ENCODE assay signal across 10 cellular contexts in genomic region chr2:165357758-165358157, GRCh38.
DNase-seq lines count a peak whose midpoint lies in the region; ATAC-seq, FAIRE-seq and TF ChIP-seq lines count a peak whose summit lies in the region.
"Had no signal": no experiment of that assay in that cellular context is flagged by ENCODE, and none has a peak within 500 bp of the region (broad histone marks: within the 10 kb centered on the region; RNA-seq: fewer than 3 reads in every experiment).

No MANE protein-coding gene starts in this region.

- TF ChIP-seq POLR2A in endothelial cell of umbilical vein (IDR thresholded peaks at IDR 0.05; ENCODE audit: low read depth, low read length) (no peak), prostate gland (IDR thresholded peaks at IDR 0.05) (no peak)

- no peaks in the 10 kb centered on the region for H3K79me2 ChIP-seq in endothelial cell of umbilical vein (ENCODE audit: control insufficient read depth, insufficient read depth, low read length)

- no peak overlapping the region for H2AFZ ChIP-seq in endothelial cell of umbilical vein (ENCODE audit: low read depth, low read length)

- peaks cover 4% of the 10 kb centered on the region for H3K4me1 Mint-ChIP-seq in progenitor cell of endocrine pancreas (ENCODE audit: low read depth)
- no peaks in the 10 kb centered on the region for H3K4me1 Mint-ChIP-seq in activated T-cell treated with anti-CD3 and anti-CD28 coated beads, Interleukin-2, amount 50 U/mL, for 72 hours (ENCODE audit: low read depth)
- H3K4me1 Mint-ChIP-seq: memory B cell had no signal

- no peak overlapping the region for H3K27ac Mint-ChIP-seq in progenitor cell of endocrine pancreas
- no peak overlapping the region for H3K27ac Mint-ChIP-seq in activated T-cell treated with anti-CD3 and anti-CD28 coated beads, Interleukin-2, amount 50 U/mL, for 72 hours
- H3K27ac Mint-ChIP-seq: memory B cell had no signal

- TF ChIP-seq CTCF in endothelial cell of umbilical vein (IDR thresholded peaks at IDR 0.05; ENCODE audit: extremely low read depth in 1 of 2, insufficient read depth in 1 of 2, low read depth in 1 of 2, low read length in 2 of 2): no peak
- TF ChIP-seq CTCF in progenitor cell of endocrine pancreas (IDR thresholded peaks at IDR 0.05; ENCODE audit: unreplicated experiment): no peak
- TF ChIP-seq CTCF in prostate gland (IDR thresholded peaks at IDR 0.05): no peak

- no peak overlapping the region for H3K4me2 ChIP-seq in endothelial cell of umbilical vein (ENCODE audit: insufficient read depth, low read length)

- H3K9ac ChIP-seq in endothelial cell of umbilical vein (replicated peaks; ENCODE audit: extremely low read depth, insufficient read depth, low read length): no peak overlapping the region

- no peak overlapping the region for H3K27ac ChIP-seq in endothelial cell of umbilical vein (ENCODE audit: insufficient read depth, low read depth, low read length)
- H3K27ac ChIP-seq in prostate gland: no peak overlapping the region

- no peaks in the 10 kb centered on the region for H3K9me3 Mint-ChIP-seq in progenitor cell of endocrine pancreas (ENCODE audit: low read depth)
- no peaks in the 10 kb centered on the region for H3K9me3 Mint-ChIP-seq in activated T-cell treated with anti-CD3 and anti-CD28 coated beads, Interleukin-2, amount 50 U/mL, for 72 hours
- H3K9me3 Mint-ChIP-seq: memory B cell had no signal

- POLR2A ChIA-PET in endothelial cell of umbilical vein (lab: Charles Lee): no interaction called here

- dilution Hi-C loops in endothelial cell of umbilical vein (cut with MboI; ENCODE audit: extremely low pct_ligation_motif_present, low sequenced_read_pairs): no loop called here

- H3K4me1 ChIP-seq in endothelial cell of umbilical vein (ENCODE audit: control insufficient read depth, extremely low read depth, insufficient read depth, low read length): no peaks in the 10 kb centered on the region
- no peaks in the 10 kb centered on the region for H3K4me1 ChIP-seq in prostate gland (replicated peaks)

- CTCF ChIA-PET in endothelial cell of umbilical vein (lab: Charles Lee): no interaction called here

- H3K27me3 Mint-ChIP-seq in progenitor cell of endocrine pancreas: no peaks in the 10 kb centered on the region
- H3K27me3 Mint-ChIP-seq in activated T-cell treated with anti-CD3 and anti-CD28 coated beads, Interleukin-2, amount 50 U/mL, for 72 hours (ENCODE audit: low read depth): no peaks in the 10 kb centered on the region
- H3K27me3 Mint-ChIP-seq: memory B cell had no signal

- H3K36me3 ChIP-seq in endothelial cell of umbilical vein (ENCODE audit: control insufficient read depth in 2 of 2, extremely low read depth in 1 of 2, insufficient read depth in 2 of 2, low read length in 2 of 2) (no peaks in the 10 kb centered on the region), prostate gland (no peaks in the 10 kb centered on the region)

- H3K27me3 ChIP-seq in endothelial cell of umbilical vein (ENCODE audit: control insufficient read depth in 2 of 2, insufficient read depth in 2 of 2, low read length in 2 of 2): no peaks in the 10 kb centered on the region
- H3K27me3 ChIP-seq in prostate gland (replicated peaks; ENCODE audit: insufficient read depth): no peaks in the 10 kb centered on the region

- DNase-seq in AG08395 (ENCODE audit: low spot score) (peak; percentile 36), endothelial cell of umbilical vein (ENCODE audit: low read depth, low spot score) (peak; percentile 53), progenitor cell of endocrine pancreas (ENCODE audit: low spot score, unreplicated experiment) (no peak), prostate gland (ENCODE audit: low spot score) (no peak)
- DNase-seq in activated T-cell treated with anti-CD3 and anti-CD28 coated beads, Interleukin-2, amount 50 U/mL, for 72 hours: no peak
- DNase-seq: MV-4-11 had no signal

- H3K9me3 ChIP-seq in endothelial cell of umbilical vein (replicated peaks; ENCODE audit: control insufficient read depth, insufficient read depth, low read length) (no peaks in the 10 kb centered on the region), prostate gland (no peaks in the 10 kb centered on the region)

- H4K20me1 ChIP-seq in endothelial cell of umbilical vein (replicated peaks; ENCODE audit: control insufficient read depth, extremely low read depth, insufficient read depth, low read length): no peaks in the 10 kb centered on the region

- H3K4me3 ChIP-seq in endothelial cell of umbilical vein (replicated peaks in 1 of 3; ENCODE audit: insufficient read depth in 1 of 3, low read depth in 1 of 3, low read length in 3 of 3): no peak overlapping the region
- H3K4me3 ChIP-seq in prostate gland: no peak overlapping the region

- no peaks in the 10 kb centered on the region for H3K9me1 ChIP-seq in endothelial cell of umbilical vein (replicated peaks; ENCODE audit: control insufficient read depth, extremely low read depth, insufficient read depth, low read length)

- no peak for FAIRE-seq in endothelial cell of umbilical vein (lab: Jason Lieb, UNC)

- H3K36me3 Mint-ChIP-seq in progenitor cell of endocrine pancreas (ENCODE audit: insufficient read depth): no peaks in the 10 kb centered on the region
- H3K36me3 Mint-ChIP-seq in activated T-cell treated with anti-CD3 and anti-CD28 coated beads, Interleukin-2, amount 50 U/mL, for 72 hours (ENCODE audit: insufficient read depth in 2 of 2): no peaks in the 10 kb centered on the region
- H3K36me3 Mint-ChIP-seq: memory B cell had no signal

- WGBS in prostate gland: 21% methylated on average over 2 of the region's 2 CpGs

- ATAC-seq in GM21381 (IDR thresholded peaks at IDR 0.05; ENCODE audit: unreplicated experiment) (peak; percentile 82), HG03520 (IDR thresholded peaks at IDR 0.05; ENCODE audit: unreplicated experiment) (peak; percentile 88), HG03045 (IDR thresholded peaks at IDR 0.05; ENCODE audit: unreplicated experiment) (no peak)
- ATAC-seq in activated T-cell treated with anti-CD3 and anti-CD28 coated beads, Interleukin-2, amount 50 U/mL, for 72 hours (replicated peaks in 1 of 2): no peak

- intact Hi-C loops in endothelial cell of umbilical vein (cut with micrococcal nuclease) (no loop called here), prostate gland (cut with DNase I) (no loop called here)

- H3K4me3 Mint-ChIP-seq in progenitor cell of endocrine pancreas (ENCODE audit: low read depth): no peak overlapping the region
- no peak overlapping the region for H3K4me3 Mint-ChIP-seq in activated T-cell treated with anti-CD3 and anti-CD28 coated beads, Interleukin-2, amount 50 U/mL, for 72 hours
- H3K4me3 Mint-ChIP-seq: memory B cell had no signal

- BruUV-seq in endothelial cell of umbilical vein (replicated peaks; lab: Mats Ljungman, UMichigan): no TSS peak

TF ChIP-seq in endothelial cell of umbilical vein, 7 proteins besides CTCF, POLR2A, EP300 and RAD21:
- TF ChIP-seq GATA2 (IDR thresholded peaks at IDR 0.05; ENCODE audit: insufficient read depth, insufficient read length, low read depth, low read length) (no peak), JUN (IDR thresholded peaks at IDR 0.05; ENCODE audit: borderline replicate concordance, insufficient read depth, insufficient read length, low read depth) (no peak), POLR2AphosphoS5 (IDR thresholded peaks at IDR 0.05; ENCODE audit: insufficient read depth, low read depth, low read length) (no peak), EZH2 (IDR thresholded peaks at IDR 0.05; ENCODE audit: borderline replicate concordance, low read depth, low read length, severe bottlenecking) (no peak), FOS (IDR thresholded peaks at IDR 0.05; ENCODE audit: borderline replicate concordance, insufficient read depth, low read length) (no peak), MYC (IDR thresholded peaks at IDR 0.05; ENCODE audit: low read depth, low read length) (no peak)
- TF ChIP-seq, protein P1, sequence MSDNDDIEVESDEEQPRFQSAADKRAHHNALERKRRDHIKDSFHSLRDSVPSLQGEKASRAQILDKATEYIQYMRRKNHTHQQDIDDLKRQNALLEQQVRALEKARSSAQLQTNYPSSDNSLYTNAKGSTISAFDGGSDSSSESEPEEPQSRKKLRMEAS (IDR thresholded peaks at IDR 0.05; ENCODE audit: insufficient read depth, insufficient read length): no peak

Comparison
In these comparisons a context has a peak if more than half of its experiments do, and no peak if none do; other contexts are left out.
1. DNase-seq: peak in AG08395 (single experiment) and endothelial cell of umbilical vein (single experiment); none in progenitor cell of endocrine pancreas (single experiment), prostate gland (single experiment) and activated T-cell treated with anti-CD3 and anti-CD28 coated beads, Interleukin-2, amount 50 U/mL, for 72 hours (0 of 2).
2. ATAC-seq: peak in GM21381 (single experiment) and HG03520 (single experiment); none in activated T-cell treated with anti-CD3 and anti-CD28 coated beads, Interleukin-2, amount 50 U/mL, for 72 hours (0 of 2) and HG03045 (single experiment).